16 cellular contexts compared by ENCODE assay signal in the genomic region with DNA sequence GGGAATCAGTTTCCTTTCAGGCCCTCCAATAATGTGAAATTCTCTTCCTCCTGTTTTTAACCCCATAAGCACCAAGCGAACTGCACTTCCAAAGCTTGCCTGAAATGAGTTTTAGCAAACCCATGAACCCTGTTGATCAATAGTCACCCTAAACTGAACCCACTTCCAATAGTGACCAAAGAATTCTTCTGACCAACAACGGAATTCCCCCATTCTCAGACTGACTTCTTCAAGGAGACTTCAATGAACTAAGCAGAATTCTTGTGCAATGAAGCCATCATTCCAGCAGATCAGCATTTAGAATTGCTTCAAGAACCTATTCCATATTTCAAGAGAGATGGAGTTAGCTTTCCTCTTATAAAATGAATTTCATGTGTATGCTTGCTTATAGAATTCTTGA.
A peak's percentile ranks its signal among the peaks of the same experiment; 100 is the strongest.
DNase-seq lines count a peak whose midpoint lies in the region; FAIRE-seq and TF ChIP-seq lines count a peak whose summit lies in the region.
"Had no signal": no experiment of that assay in that cellular context is flagged by ENCODE, and none has a peak within 500 bp of the region (broad histone marks: within the 10 kb centered on the region; RNA-seq: fewer than 3 reads in every experiment).

No MANE protein-coding gene starts in this region.

- TF ChIP-seq CTCF in HFFc6 (IDR thresholded peaks at IDR 0.05), result no peak
- TF ChIP-seq CTCF in bronchial epithelial cell (IDR thresholded peaks at IDR 0.05; ENCODE audit: insufficient read depth, low read length, severe bottlenecking), result no peak

- peak overlapping the region; percentile 54 for H3K27ac Mint-ChIP-seq in HFFc6
- H3K27ac Mint-ChIP-seq: activated CD8-positive, alpha-beta T cell treated with anti-CD3 and anti-CD28 coated beads for 36 hours; naive thymus-derived CD8-positive, alpha-beta T cell had no signal

- peak overlapping the region; percentile 22 for H3K4me3 Mint-ChIP-seq in HFFc6
- H3K4me3 Mint-ChIP-seq: activated CD8-positive, alpha-beta T cell treated with anti-CD3 and anti-CD28 coated beads for 36 hours; naive thymus-derived CD8-positive, alpha-beta T cell had no signal

- H3K27me3 Mint-ChIP-seq in HFFc6 (ENCODE audit: insufficient read depth), result peaks cover 2% of the 10 kb centered on the region

- DNase-seq in AG20443 (ENCODE audit: low spot score) (peak; percentile 42), HFFc6 (peak; percentile 32), bronchial epithelial cell (ENCODE audit: low read depth) (peak; percentile 57), kidney tubule cell (ENCODE audit: low spot score) (peak; percentile 87), activated gamma-delta T cell treated with Interleukin-2 at 50 U/mL for 16 hours (no peak), dermis blood vessel endothelial cell (no peak)
- no peak for DNase-seq in NK-92 treated with Interleukin-12 subunit alpha and Interleukin-12 subunit beta, amount 100 ng/mL, for 24 hours (lab: John Stamatoyannopoulos, UW)
- no peak for DNase-seq in activated effector memory CD4-positive, alpha-beta T cell treated with Interleukin-2 at 50 U/mL for 16 hours
- DNase-seq: activated CD8-positive, alpha-beta T cell treated with anti-CD3 and anti-CD28 coated beads for 36 hours; adrenal gland; AML-193; cortex of kidney; DMS153; naive thymus-derived CD8-positive, alpha-beta T cell; NCI-H2081 treated with DMSO at 0.1 percent for 48 hours had no signal

- FAIRE-seq in bronchial epithelial cell (lab: Jason Lieb, UNC), result no peak

- peaks cover 64% of the 10 kb centered on the region for H3K4me1 Mint-ChIP-seq in HFFc6 (ENCODE audit: low read depth)
- H3K4me1 Mint-ChIP-seq: naive thymus-derived CD8-positive, alpha-beta T cell had no signal

- no peaks in the 10 kb centered on the region for H3K36me3 ChIP-seq in bronchial epithelial cell (ENCODE audit: control insufficient read depth, insufficient read depth, low read length)
- H3K36me3 ChIP-seq: adrenal gland, esophagus muscularis mucosa had no signal

- H3K9me3 Mint-ChIP-seq in HFFc6, result no peaks in the 10 kb centered on the region
- H3K9me3 Mint-ChIP-seq: activated CD8-positive, alpha-beta T cell treated with anti-CD3 and anti-CD28 coated beads for 36 hours had no signal

- H3K4me3 ChIP-seq in bronchial epithelial cell (ENCODE audit: low read depth, low read length), result no peak overlapping the region
- H3K4me3 ChIP-seq: adrenal gland, esophagus muscularis mucosa had no signal

- H3K36me3 Mint-ChIP-seq in HFFc6 (ENCODE audit: low read depth), result peaks cover 9% of the 10 kb centered on the region

- no peaks in the 10 kb centered on the region for H3K27me3 ChIP-seq in bronchial epithelial cell (ENCODE audit: control insufficient read depth, insufficient read depth, low read length)
- H3K27me3 ChIP-seq: adrenal gland, esophagus muscularis mucosa had no signal

Comparison
In these comparisons a context has a peak if more than half of its experiments do, and no peak if none do; other contexts are left out.
1. DNase-seq: peak in AG20443 (single experiment), HFFc6 (single experiment), bronchial epithelial cell (single experiment) and kidney tubule cell (single experiment); none in activated gamma-delta T cell treated with Interleukin-2 at 50 U/mL for 16 hours (single experiment), NK-92 treated with Interleukin-12 subunit alpha and Interleukin-12 subunit beta, amount 100 ng/mL, for 24 hours (single experiment), dermis blood vessel endothelial cell (single experiment) and activated effector memory CD4-positive, alpha-beta T cell treated with Interleukin-2 at 50 U/mL for 16 hours (single experiment).